ENCODE assay signal across 14 cellular contexts in genomic region chr2:162582357-162582798, GRCh38.
DNase-seq lines count a peak whose midpoint lies in the region; ATAC-seq, FAIRE-seq and TF ChIP-seq lines count a peak whose summit lies in the region.
"Had no signal": no experiment of that assay in that cellular context is flagged by ENCODE, and none has a peak within 500 bp of the region (broad histone marks: within the 10 kb centered on the region; RNA-seq: fewer than 3 reads in every experiment).

No MANE protein-coding gene starts in this region.

- no peaks in the 10 kb centered on the region for H3K4me1 Mint-ChIP-seq in CD14-positive monocyte
- H3K4me1 Mint-ChIP-seq: stimulated activated memory B cell treated with anti-CD40 and anti-IgM and Interleukin-4, amounts not matched to agents 10 μg/mL and 1 μg/mL and 100 μg/mL, for 72 hours had no signal

- no peak for TF ChIP-seq CTCF in body of pancreas (IDR thresholded peaks at IDR 0.05)
- no peak for TF ChIP-seq CTCF in pancreas (IDR thresholded peaks at IDR 0.05)
- no peak for TF ChIP-seq CTCF in CD14-positive monocyte (IDR thresholded peaks at IDR 0.05)

- DNase-seq in H4 (ENCODE audit: low spot score) (peak; percentile 23), NCI-H446 treated with DMSO at 0.1 percent for 48 hours (lab: John Stamatoyannopoulos, UW) (peak; percentile 15), body of pancreas (peak; percentile 52 to 72 (median 64)), pancreas (peak in 5 of 6 donors; percentile 22 to 63 (median 48)), CD14-positive monocyte (ENCODE audit: low spot score) (no peak), DMS114 treated with DMSO at 0.1 percent for 48 hours (lab: John Stamatoyannopoulos, UW; ENCODE audit: unreplicated experiment) (no peak), medulla oblongata (ENCODE audit: extremely low spot score) (no peak), DMS79 treated with DMSO at 0.1 percent for 48 hours (lab: John Stamatoyannopoulos, UW) (no peak)
- DNase-seq: cerebellar nuclear complex, mammary epithelial cell, Right ventricle myocardium superior had no signal

- no peaks in the 10 kb centered on the region for H3K9me3 ChIP-seq in body of pancreas
- H3K9me3 ChIP-seq in pancreas: no peaks in the 10 kb centered on the region

- H3K27me3 ChIP-seq in body of pancreas (no peaks in the 10 kb centered on the region), pancreas (no peaks in the 10 kb centered on the region)

- FAIRE-seq in pancreas (lab: Jason Lieb, UNC): no peak

- intact Hi-C loops in body of pancreas (cut with DNase I) (no loop called here), pancreas (cut with DNase I) (no loop called here), CD14-positive monocyte (cut with micrococcal nuclease) (no loop called here)

- ATAC-seq in body of pancreas (peak; percentile 97), pancreas (peak; percentile 95 to 98 (median 97))
- ATAC-seq: activated CD4-positive, CD25-positive, alpha-beta regulatory T cell treated with anti-CD3 and anti-CD28 coated beads, Interleukin-2, amount 50 U/mL, for 24 hours; stimulated activated memory B cell treated with anti-CD40 and anti-IgM and Interleukin-4, amounts not matched to agents 10 μg/mL and 1 μg/mL and 100 μg/mL, for 72 hours had no signal

- H3K36me3 ChIP-seq in body of pancreas (replicated peaks in 1 of 2; ENCODE audit: insufficient read depth in 1 of 2, low read depth in 2 of 2) (no peaks in the 10 kb centered on the region), pancreas (no peaks in the 10 kb centered on the region)

- H3K27ac ChIP-seq in body of pancreas: peak overlapping the region in 2 of 4 donors; percentile 6 to 7
- no peak overlapping the region for H3K27ac ChIP-seq in pancreas

- H3K4me1 ChIP-seq in body of pancreas: peaks cover 14% of the 10 kb centered on the region
- H3K4me1 ChIP-seq in pancreas: peaks cover 6 to 10% (median 9%) of the 10 kb centered on the region in 3 donors

- H3K4me3 ChIP-seq in body of pancreas (no peak overlapping the region), pancreas (no peak overlapping the region)

- H3K9me3 Mint-ChIP-seq in CD14-positive monocyte: peaks cover 0 to 3% (median 0%) of the 10 kb centered on the region in 7 donors
- H3K9me3 Mint-ChIP-seq: activated T-helper 2 cell treated with anti-CD3 and anti-CD28 coated beads, Interferon-gamma antibody, Interleukin-2, Interleukin-4, amounts not matched to agents 10 μg/mL and 5 μg/mL and 100 μg/mL, durations not matched to agents 14 hours and 24 hours and 36 hours had no signal

- H3K27ac Mint-ChIP-seq in CD14-positive monocyte: peak overlapping the region in 1 of 7 donors; percentile 45
- H3K27ac Mint-ChIP-seq: activated T-helper 2 cell treated with anti-CD3 and anti-CD28 coated beads, Interferon-gamma antibody, Interleukin-2, Interleukin-4, amounts not matched to agents 10 μg/mL and 5 μg/mL and 100 μg/mL, durations not matched to agents 14 hours and 24 hours and 36 hours; stimulated activated memory B cell treated with anti-CD40 and anti-IgM and Interleukin-4, amounts not matched to agents 10 μg/mL and 1 μg/mL and 100 μg/mL, for 72 hours had no signal

- WGBS in body of pancreas, 2 donors: 25 to 34% methylated on average over 5 of the region's 5 CpGs
- WGBS in pancreas, 2 donors: 20 to 21% methylated on average over 5 of the region's 5 CpGs

- no peak overlapping the region for H3K4me3 Mint-ChIP-seq in CD14-positive monocyte
- H3K4me3 Mint-ChIP-seq: stimulated activated memory B cell treated with anti-CD40 and anti-IgM and Interleukin-4, amounts not matched to agents 10 μg/mL and 1 μg/mL and 100 μg/mL, for 72 hours had no signal

- H3K36me3 Mint-ChIP-seq in CD14-positive monocyte: no peaks in the 10 kb centered on the region
- H3K36me3 Mint-ChIP-seq: stimulated activated memory B cell treated with anti-CD40 and anti-IgM and Interleukin-4, amounts not matched to agents 10 μg/mL and 1 μg/mL and 100 μg/mL, for 72 hours had no signal

- H3K27me3 Mint-ChIP-seq in CD14-positive monocyte (ENCODE audit: low read depth in 3 of 3): no peaks in the 10 kb centered on the region
- H3K27me3 Mint-ChIP-seq: stimulated activated memory B cell treated with anti-CD40 and anti-IgM and Interleukin-4, amounts not matched to agents 10 μg/mL and 1 μg/mL and 100 μg/mL, for 72 hours had no signal

- no peak for TF ChIP-seq POLR2A in body of pancreas (IDR thresholded peaks at IDR 0.05)

Comparison
In these comparisons a context has a peak if more than half of its experiments do, and no peak if none do; other contexts are left out.
1. DNase-seq: peak in H4 (single experiment), NCI-H446 treated with DMSO at 0.1 percent for 48 hours (single experiment), body of pancreas (4 of 4) and pancreas (5 of 6); none in CD14-positive monocyte (single experiment), DMS114 treated with DMSO at 0.1 percent for 48 hours (single experiment), medulla oblongata (single experiment) and DMS79 treated with DMSO at 0.1 percent for 48 hours (single experiment).